ENCODE assay signal across 16 cellular contexts in the genomic region with DNA sequence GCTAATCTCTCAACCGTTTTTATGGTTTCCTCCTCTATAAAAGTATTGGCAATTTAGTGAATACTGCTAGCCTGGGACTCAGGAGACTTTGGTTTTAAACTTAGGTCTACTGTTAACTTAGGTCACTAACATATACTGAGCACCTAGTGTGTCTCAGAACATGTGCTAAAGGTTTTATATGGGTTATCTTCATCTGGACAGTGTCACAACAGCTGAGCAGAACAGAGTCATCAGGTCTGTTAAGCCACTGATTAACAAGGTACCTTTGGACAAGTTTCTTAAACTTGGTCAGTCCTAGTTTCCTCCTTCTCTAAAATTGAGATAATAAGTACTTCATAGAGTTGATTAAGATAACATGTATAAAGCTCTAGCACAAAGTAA. TPM values are rescaled to one million over a fixed set of nuclear protein-coding genes. Genes with fewer than 3 reads are reported as not detected.
DNase-seq lines count a peak whose midpoint lies in the region; ATAC-seq, FAIRE-seq and TF ChIP-seq lines count a peak whose summit lies in the region.
"Had no signal": no experiment of that assay in that cellular context is flagged by ENCODE, and none has a peak within 500 bp of the region (broad histone marks: within the 10 kb centered on the region; RNA-seq: fewer than 3 reads in every experiment).

No MANE protein-coding gene starts in this region.

- H3K4me3 Mint-ChIP-seq in activated T-helper 2 cell treated with anti-CD3 and anti-CD28 coated beads, Interferon-gamma antibody, Interleukin-2, Interleukin-4, amounts not matched to agents 10 μg/mL and 5 μg/mL and 100 μg/mL, durations not matched to agents 14 hours and 24 hours and 36 hours (ENCODE audit: low read depth): no peak overlapping the region
- H3K4me3 Mint-ChIP-seq: stimulated activated naive CD8-positive, alpha-beta T cell treated with anti-CD3 and anti-CD28 coated beads, Interleukin-15, Interleukin-2, amounts not matched to agents 100 ng/mL and 50 ng/mL, for 24 hours had no signal

- no peak overlapping the region for H3K27ac Mint-ChIP-seq in activated T-helper 2 cell treated with anti-CD3 and anti-CD28 coated beads, Interferon-gamma antibody, Interleukin-2, Interleukin-4, amounts not matched to agents 10 μg/mL and 5 μg/mL and 100 μg/mL, durations not matched to agents 14 hours and 24 hours and 36 hours
- H3K27ac Mint-ChIP-seq: stimulated activated naive CD8-positive, alpha-beta T cell treated with anti-CD3 and anti-CD28 coated beads, Interleukin-15, Interleukin-2, amounts not matched to agents 100 ng/mL and 50 ng/mL, for 24 hours had no signal

- H3K4me2 ChIP-seq in Karpas-422 (ENCODE audit: low read depth, low read length, poor library complexity, severe bottlenecking): peak overlapping the region; percentile 45

- peaks cover 42% of the 10 kb centered on the region for H3K4me1 Mint-ChIP-seq in activated T-helper 2 cell treated with anti-CD3 and anti-CD28 coated beads, Interferon-gamma antibody, Interleukin-2, Interleukin-4, amounts not matched to agents 10 μg/mL and 5 μg/mL and 100 μg/mL, durations not matched to agents 14 hours and 24 hours and 36 hours (ENCODE audit: low read depth)

- H3K9me2 ChIP-seq in Karpas-422 (replicated peaks; ENCODE audit: insufficient read depth, low read length): no peaks in the 10 kb centered on the region

- 0 out of 2 replicates have a peak overlapping the region, but pooled peaks have one; percentile 4 for H3K9ac ChIP-seq in Karpas-422 (ENCODE audit: low read length)

- H3K79me2 ChIP-seq in Karpas-422 (ENCODE audit: low read length): peaks cover 37% of the 10 kb centered on the region

- DNase-seq in GM12891 (ENCODE audit: insufficient read length, low spot score): no peak
- no peak for DNase-seq in Karpas-422
- no peak for DNase-seq in NCI-H226
- DNase-seq in activated T-helper 2 cell treated with anti-CD3 and anti-CD28 coated beads, Interferon-gamma antibody, Interleukin-2, Interleukin-4, amounts not matched to agents 10 μg/mL and 5 μg/mL and 100 μg/mL, durations not matched to agents 14 hours and 24 hours and 36 hours (ENCODE audit: low spot score): no peak
- no peak for DNase-seq in NCI-H1105 (lab: John Stamatoyannopoulos, UW)
- no peak for DNase-seq in activated CD4-positive, alpha-beta T cell treated with anti-CD3 and anti-CD28 coated beads, Interleukin-2, amount 50 U/mL, for 1 hour
- DNase-seq: adrenal gland; DND-41; left ventricle myocardium inferior; NCI-H1417; stimulated activated CD4-positive, alpha-beta T cell treated with anti-CD3 and anti-CD28 coated beads, Interleukin-15, amount 100 ng/mL, for 24 hours had no signal

- no peaks in the 10 kb centered on the region for H3K9me3 ChIP-seq in Karpas-422 (ENCODE audit: low read length)
- H3K9me3 ChIP-seq: adrenal gland, left ventricle myocardium inferior, neutrophil had no signal

- no peak overlapping the region for H2AFZ ChIP-seq in Karpas-422 (ENCODE audit: low read length)

- ATAC-seq in GM19397 (IDR thresholded peaks at IDR 0.05; ENCODE audit: unreplicated experiment) (peak; percentile 19), HG02885 (IDR thresholded peaks at IDR 0.05; ENCODE audit: poor library complexity, unreplicated experiment) (peak; percentile 9)

- H3K36me3 ChIP-seq in Karpas-422 (ENCODE audit: insufficient read depth, low read length): no peaks in the 10 kb centered on the region
- H3K36me3 ChIP-seq: adrenal gland, left ventricle myocardium inferior, neutrophil had no signal

- no peaks in the 10 kb centered on the region for H3K27me3 ChIP-seq in Karpas-422 (ENCODE audit: low read length)
- H3K27me3 ChIP-seq: adrenal gland, neutrophil had no signal

- H3K9me3 Mint-ChIP-seq in activated T-helper 2 cell treated with anti-CD3 and anti-CD28 coated beads, Interferon-gamma antibody, Interleukin-2, Interleukin-4, amounts not matched to agents 10 μg/mL and 5 μg/mL and 100 μg/mL, durations not matched to agents 14 hours and 24 hours and 36 hours: no peaks in the 10 kb centered on the region
- H3K9me3 Mint-ChIP-seq: stimulated activated naive CD8-positive, alpha-beta T cell treated with anti-CD3 and anti-CD28 coated beads, Interleukin-15, Interleukin-2, amounts not matched to agents 100 ng/mL and 50 ng/mL, for 24 hours had no signal

- H3K4me3 ChIP-seq in Karpas-422 (ENCODE audit: low read length): no peak overlapping the region
- H3K4me3 ChIP-seq: adrenal gland, left ventricle myocardium inferior had no signal

- TF ChIP-seq POLR2A in GM12891 (IDR thresholded peaks at IDR 0.05; ENCODE audit: low read depth, low read length): no peak

- no peaks in the 10 kb centered on the region for H3K27me3 Mint-ChIP-seq in activated T-helper 2 cell treated with anti-CD3 and anti-CD28 coated beads, Interferon-gamma antibody, Interleukin-2, Interleukin-4, amounts not matched to agents 10 μg/mL and 5 μg/mL and 100 μg/mL, durations not matched to agents 14 hours and 24 hours and 36 hours (ENCODE audit: low read depth)

- no peaks in the 10 kb centered on the region for H4K20me1 ChIP-seq in Karpas-422 (ENCODE audit: insufficient read depth, low read depth, low read length)

- H3K4me1 ChIP-seq in Karpas-422 (ENCODE audit: low read length): peaks cover 52% of the 10 kb centered on the region

- peaks cover 8% of the 10 kb centered on the region for H3K36me3 Mint-ChIP-seq in activated T-helper 2 cell treated with anti-CD3 and anti-CD28 coated beads, Interferon-gamma antibody, Interleukin-2, Interleukin-4, amounts not matched to agents 10 μg/mL and 5 μg/mL and 100 μg/mL, durations not matched to agents 14 hours and 24 hours and 36 hours (ENCODE audit: low read depth)

- FAIRE-seq in GM12891 (lab: Jason Lieb, UNC): peak; percentile 35

- intact Hi-C loops in activated T-helper 2 cell treated with anti-CD3 and anti-CD28 coated beads, Interferon-gamma antibody, Interleukin-2, Interleukin-4, amounts not matched to agents 10 μg/mL and 5 μg/mL and 100 μg/mL, durations not matched to agents 14 hours and 24 hours and 36 hours (cut with micrococcal nuclease): loop anchor here (1.0 to 10.0 kb wide), 6 partner anchors 180 to 618 kb away; a partner anchor contains a TSS

- H3K27ac ChIP-seq in Karpas-422 (ENCODE audit: low read length): 0 out of 2 replicates have a peak overlapping the region, but pooled peaks have one; percentile 16
- H3K27ac ChIP-seq: adrenal gland, left ventricle myocardium inferior, neutrophil had no signal

TF ChIP-seq in GM12891, 5 proteins besides CTCF, POLR2A, EP300 and RAD21:
- no peak for TF ChIP-seq POU2F2 (IDR thresholded peaks at IDR 0.05; ENCODE audit: low read depth, low read length)
- no peak for TF ChIP-seq SPI1 (IDR thresholded peaks at IDR 0.05; ENCODE audit: low read depth, low read length)
- TF ChIP-seq PAX5 (IDR thresholded peaks at IDR 0.05; ENCODE audit: insufficient read depth, low read length, severe bottlenecking): no peak
- TF ChIP-seq TAF1 (IDR thresholded peaks at IDR 0.05; ENCODE audit: low read depth, low read length): no peak
- TF ChIP-seq POLR2AphosphoS5 (IDR thresholded peaks at IDR 0.05; ENCODE audit: low read depth, low read length): no peak

RNA-seq across cellular contexts. Expression of a gene that starts 30.6 kb away (rescaled TPM):
- polyA plus RNA-seq in GM12891 (2012; ENCODE audit: low read depth, missing spikeins): 11.7 TPM
- total RNA-seq in Karpas-422 (2014; rRNA removed; shearing (Covaris generic); ENCODE audit: low replicate concordance): 37.2 and 39.1 TPM in 2 replicates
- 41.3 and 43.3 TPM in 2 replicates for total RNA-seq in activated T-helper 2 cell treated with anti-CD3 and anti-CD28 coated beads, Interferon-gamma antibody, Interleukin-2, Interleukin-4, amounts not matched to agents 10 μg/mL and 5 μg/mL and 100 μg/mL, durations not matched to agents 14 hours and 24 hours and 36 hours

RNA-seq across cellular contexts. Expression of a gene that starts 38.4 kb away (rescaled TPM):
- polyA plus RNA-seq in GM12891 (2012; ENCODE audit: low read depth, missing spikeins): not detected
- total RNA-seq in Karpas-422 (2014; rRNA removed; shearing (Covaris generic); ENCODE audit: low replicate concordance): 0.11 TPM in 1 of 2 replicates, not detected in the other
- not detected in 2 replicates for total RNA-seq in activated T-helper 2 cell treated with anti-CD3 and anti-CD28 coated beads, Interferon-gamma antibody, Interleukin-2, Interleukin-4, amounts not matched to agents 10 μg/mL and 5 μg/mL and 100 μg/mL, durations not matched to agents 14 hours and 24 hours and 36 hours
- total RNA-seq: adrenal gland, dermis microvascular lymphatic vessel endothelial cell had no signal
- polyA plus RNA-seq: adrenal gland had no signal

RNA-seq across cellular contexts. Expression of a gene that starts 56.4 kb away (rescaled TPM):
- not detected for polyA plus RNA-seq in GM12891 (2012; ENCODE audit: low read depth, missing spikeins)
- not detected in 2 replicates for total RNA-seq in Karpas-422 (2014; rRNA removed; shearing (Covaris generic); ENCODE audit: low replicate concordance)
- total RNA-seq in activated T-helper 2 cell treated with anti-CD3 and anti-CD28 coated beads, Interferon-gamma antibody, Interleukin-2, Interleukin-4, amounts not matched to agents 10 μg/mL and 5 μg/mL and 100 μg/mL, durations not matched to agents 14 hours and 24 hours and 36 hours: not detected in 2 replicates
- total RNA-seq: adrenal gland, dermis microvascular lymphatic vessel endothelial cell, left ventricle myocardium inferior had no signal
- polyA plus RNA-seq: adrenal gland had no signal
